In the genomic region with DNA sequence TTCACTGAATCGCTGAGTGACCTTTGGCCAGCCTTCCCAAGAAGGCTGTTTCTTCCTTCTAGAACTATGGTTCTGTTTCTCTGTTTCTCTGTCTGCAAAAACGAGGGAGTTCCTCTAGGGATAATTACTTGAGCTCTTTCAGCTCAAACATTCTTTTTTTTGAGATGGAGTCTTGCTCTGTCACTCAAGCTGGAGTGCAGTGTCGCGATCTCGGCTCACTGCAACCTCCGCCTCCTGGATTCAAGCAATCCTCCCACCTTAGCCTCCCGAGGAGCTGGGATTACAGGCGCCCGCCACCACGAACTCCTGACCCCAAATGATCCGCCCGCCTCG, we compare ENCODE assay signal across 8 cellular contexts. TPM values are rescaled to one million over a fixed set of nuclear protein-coding genes. Genes with fewer than 3 reads are reported as not detected.
A peak's percentile ranks its signal among the peaks of the same experiment; 100 is the strongest.
DNase-seq lines count a peak whose midpoint lies in the region; ATAC-seq and TF ChIP-seq lines count a peak whose summit lies in the region.

No MANE protein-coding gene starts in this region.

- in situ Hi-C loops in gastrocnemius medialis (cut with MboI; ENCODE audit: low sequenced_read_pairs in 4 of 4), result loop anchor here (10.0 to 25.0 kb wide), 7 partner anchors 83 to 796 kb away; partner anchors contain the start of genes EXOSC3 (in 3 of the 4), ALDH1B1 (in 1 of the 4), SHB (in 1 of the 4) and SLC25A51 (in 1 of the 4)

- TF ChIP-seq POLR2A in Peyer's patch (IDR thresholded peaks at IDR 0.05), result no peak
- no peak for TF ChIP-seq POLR2A in esophagus muscularis mucosa (IDR thresholded peaks at IDR 0.05; ENCODE audit: low read depth)
- TF ChIP-seq POLR2A in gastrocnemius medialis (IDR thresholded peaks at IDR 0.05), result no peak

- no peaks in the 10 kb centered on the region for H3K27me3 ChIP-seq in Peyer's patch
- H3K27me3 ChIP-seq in esophagus muscularis mucosa, result peaks cover 0 to 2% (median 0%) of the 10 kb centered on the region in 4 donors
- H3K27me3 ChIP-seq in gastrocnemius medialis, result no peaks in the 10 kb centered on the region

- WGBS in esophagus muscularis mucosa, result 1% methylated on average over 13 of the region's 13 CpGs

- peak; percentile 2 for ATAC-seq in GM18502 (IDR thresholded peaks at IDR 0.05; ENCODE audit: poor library complexity, unreplicated experiment)
- ATAC-seq in gastrocnemius medialis, result no peak
- ATAC-seq in GM21390 (IDR thresholded peaks at IDR 0.05; ENCODE audit: unreplicated experiment), result no peak
- ATAC-seq in GM19324 (IDR thresholded peaks at IDR 0.05; ENCODE audit: low FRiP score, unreplicated experiment), result no peak

- H3K4me3 ChIP-seq in Peyer's patch (peak overlapping the region; percentile 71 to 91 (median 80)), esophagus muscularis mucosa (peak overlapping the region; percentile 61 to 96 (median 82)), gastrocnemius medialis (peak overlapping the region; percentile 88 to 98 (median 92))

- intact Hi-C loops in esophagus muscularis mucosa (cut with DNase I), result no loop called here
- intact Hi-C loops in gastrocnemius medialis (cut with DNase I; ENCODE audit: low total_unique reads), result loop anchor here (2.0 to 5.0 kb wide), 3 partner anchors 15 to 796 kb away; partner anchors contain the start of genes FBXO10 and GRHPR

- H3K4me1 ChIP-seq in Peyer's patch (peaks cover 0 to 38% (median 0%) of the 10 kb centered on the region in 4 donors), esophagus muscularis mucosa (peaks cover 26 to 46% (median 37%) of the 10 kb centered on the region in 4 donors), gastrocnemius medialis (peaks cover 22 to 29% of the 10 kb centered on the region in 2 donors)

- TF ChIP-seq CTCF in Peyer's patch (IDR thresholded peaks at IDR 0.05), result no peak
- no peak for TF ChIP-seq CTCF in esophagus muscularis mucosa (IDR thresholded peaks at IDR 0.05)
- no peak for TF ChIP-seq CTCF in gastrocnemius medialis (IDR thresholded peaks at IDR 0.05 in 4 of 5, conservative IDR thresholded peaks at IDR 0.05 in 1 of 5)

- H3K9me3 ChIP-seq in Peyer's patch (no peaks in the 10 kb centered on the region), esophagus muscularis mucosa (no peaks in the 10 kb centered on the region), gastrocnemius medialis (no peaks in the 10 kb centered on the region)

- TF ChIP-seq EP300 in esophagus muscularis mucosa (IDR thresholded peaks at IDR 0.05), result no peak

- peaks cover 0 to 15% (median 0%) of the 10 kb centered on the region in 3 donors for H3K36me3 ChIP-seq in Peyer's patch
- peaks cover 0 to 24% (median 20%) of the 10 kb centered on the region in 4 donors for H3K36me3 ChIP-seq in esophagus muscularis mucosa
- peaks cover 0 to 19% of the 10 kb centered on the region in 2 donors for H3K36me3 ChIP-seq in gastrocnemius medialis

- no peak for DNase-seq in Peyer's patch
- DNase-seq in esophagus muscularis mucosa (ENCODE audit: extremely low spot score), result no peak
- DNase-seq in gastrocnemius medialis, result no peak
- no peak for DNase-seq in NCI-H146 treated with DMSO at 0.1 percent for 48 hours (lab: John Stamatoyannopoulos, UW; ENCODE audit: unreplicated experiment)
- DNase-seq in DMS79 (lab: John Stamatoyannopoulos, UW), result no peak

- H3K27ac ChIP-seq in Peyer's patch, result peak overlapping the region; percentile 78 to 89 (median 84)
- peak overlapping the region; percentile 80 to 90 (median 84) for H3K27ac ChIP-seq in esophagus muscularis mucosa (replicated peaks in 1 of 4)
- H3K27ac ChIP-seq in gastrocnemius medialis, result peak overlapping the region; percentile 89 to 94 (median 92)

RNA-seq across cellular contexts. Expression of gene TOMM5, which starts 0.7 kb away (rescaled TPM):
- total RNA-seq in Peyer's patch (100 to 1,000 TPM in 2 of 4 donors, 10 to 100 TPM in 2; 26.9 to 116 (median 77.0) TPM), esophagus muscularis mucosa (10 to 100 TPM; 55.7 to 84.3 (median 62.5) TPM), gastrocnemius medialis (100 to 1,000 TPM in 2 of 4 donors, 10 to 100 TPM in 2; 75.3 to 137 (median 93.3) TPM)

RNA-seq across cellular contexts. Expression of gene FBXO10, which starts 15.6 kb away (rescaled TPM):
- total RNA-seq in Peyer's patch, result 10 to 100 TPM in 1 of 4 donors, 1 to 10 TPM in 3; 1.6 to 12.4 (median 4.2) TPM
- total RNA-seq in esophagus muscularis mucosa, result 10 to 100 TPM in 1 of 4 donors, 1 to 10 TPM in 3; 5.5 to 11.2 (median 9.0) TPM
- total RNA-seq in gastrocnemius medialis, result 10 to 100 TPM; 49.8 to 62.2 (median 53.5) TPM

RNA-seq across cellular contexts. Expression of gene FRMPD1, which starts 59.0 kb away (rescaled TPM):
- total RNA-seq in Peyer's patch, result under 1 TPM in 1 of 4 donors, not detected in 3; 0.40 TPM
- under 1 TPM in 3 of 4 donors, not detected in 1; 0.34 to 0.50 (median 0.45) TPM for total RNA-seq in esophagus muscularis mucosa
- 1 to 10 TPM in 2 of 4 donors, under 1 TPM in 2; 0.46 to 1.7 (median 1.0) TPM for total RNA-seq in gastrocnemius medialis
